ENCODE assay signal across 9 cellular contexts in the genomic region with DNA sequence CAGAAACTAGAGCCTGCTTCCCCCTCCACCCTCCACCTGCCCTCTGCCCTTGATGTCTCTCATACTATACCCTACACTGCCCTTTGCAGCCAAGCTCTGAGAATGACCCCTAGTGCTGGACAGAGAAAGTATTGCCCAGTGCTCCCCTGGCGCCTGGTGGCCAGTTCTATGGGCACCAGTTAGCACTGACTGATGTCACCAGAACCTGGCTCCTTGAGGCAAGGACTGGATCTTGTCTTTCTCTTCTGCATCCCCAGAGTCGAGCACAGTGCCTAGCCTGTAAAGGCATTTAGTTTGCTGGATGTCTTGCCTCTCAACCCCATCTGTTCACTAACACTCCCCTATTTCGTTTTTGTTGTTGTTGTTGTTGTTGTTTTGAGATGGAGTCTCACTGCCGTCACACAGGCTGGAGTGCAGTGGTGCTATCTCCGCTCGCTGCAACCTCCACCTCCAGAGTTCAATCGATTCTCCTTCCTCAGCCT. TPM values are rescaled to one million over a fixed set of nuclear protein-coding genes. Genes with fewer than 3 reads are reported as not detected.
DNase-seq lines count a peak whose midpoint lies in the region; ATAC-seq and TF ChIP-seq lines count a peak whose summit lies in the region.
"Had no signal": no experiment of that assay in that cellular context is flagged by ENCODE, and none has a peak within 500 bp of the region (broad histone marks: within the 10 kb centered on the region; RNA-seq: fewer than 3 reads in every experiment).

No MANE protein-coding gene starts in this region.

- no peak overlapping the region for H4K91ac ChIP-seq in mesenchymal stem cell (ENCODE audit: low read length)

- peak overlapping the region; percentile 80 for H3K9ac ChIP-seq in mesenchymal stem cell (ENCODE audit: low read length)

- WGBS in mesenchymal stem cell, result 90% methylated on average over 6 of the region's 7 CpGs

- H3K9me3 ChIP-seq in cardiac muscle cell (ENCODE audit: low read depth) (no peaks in the 10 kb centered on the region), mesenchymal stem cell (ENCODE audit: control insufficient read depth, low read length) (no peaks in the 10 kb centered on the region)

- ATAC-seq in Right ventricle myocardium inferior, result no peak
- ATAC-seq in GM18870 (IDR thresholded peaks at IDR 0.05; ENCODE audit: unreplicated experiment), result no peak
- no peak for ATAC-seq in GM19455 (IDR thresholded peaks at IDR 0.05; ENCODE audit: unreplicated experiment)
- ATAC-seq: left colon had no signal

- H3K79me1 ChIP-seq in mesenchymal stem cell (replicated peaks; ENCODE audit: low read length, poor library complexity, severe bottlenecking), result no peaks in the 10 kb centered on the region

- peak overlapping the region in 1 of 2 experiments; percentile 57 for H2BK12ac ChIP-seq in mesenchymal stem cell (ENCODE audit: low read length in 2 of 2)

- no peak overlapping the region for H2AFZ ChIP-seq in mesenchymal stem cell (ENCODE audit: low read depth, low read length)

- peak overlapping the region; percentile 16 for H2AK5ac ChIP-seq in mesenchymal stem cell (ENCODE audit: low read length, severe bottlenecking)

- H3K36me3 ChIP-seq in cardiac muscle cell (peaks cover 8% of the 10 kb centered on the region), mesenchymal stem cell (ENCODE audit: control insufficient read depth in 1 of 2, insufficient read depth in 2 of 2, low read depth in 1 of 2, low read length in 2 of 2) (peaks cover 30 to 32% of the 10 kb centered on the region in 2 experiments)

- peaks cover 22% of the 10 kb centered on the region for H3K4me1 ChIP-seq in cardiac muscle cell (ENCODE audit: low read depth)
- peaks cover 53% of the 10 kb centered on the region for H3K4me1 ChIP-seq in mesenchymal stem cell (ENCODE audit: control insufficient read depth, insufficient read depth, low read depth, low read length)

- H2BK5ac ChIP-seq in mesenchymal stem cell (ENCODE audit: low read depth, low read length, poor library complexity, severe bottlenecking), result no peak overlapping the region

- H3K27ac ChIP-seq in cardiac muscle cell (no peak overlapping the region), cingulate gyrus (ENCODE audit: low read depth, low read length) (peak overlapping the region; percentile 88), mesenchymal stem cell (ENCODE audit: low read length, poor library complexity, severe bottlenecking) (peak overlapping the region; percentile 45)

- H3K23ac ChIP-seq in mesenchymal stem cell (ENCODE audit: low read length in 2 of 2), result peak overlapping the region in 1 of 2 experiments; percentile 27

- no peak overlapping the region for H3K4me3 Mint-ChIP-seq in activated T-cell treated with anti-CD3 and anti-CD28 coated beads, Interleukin-2, amount 50 U/mL, for 24 hours

- H4K8ac ChIP-seq in mesenchymal stem cell (ENCODE audit: low read length), result no peak overlapping the region

- H3K36me3 Mint-ChIP-seq in activated T-cell treated with anti-CD3 and anti-CD28 coated beads, Interleukin-2, amount 50 U/mL, for 24 hours (ENCODE audit: low read depth), result no peaks in the 10 kb centered on the region

- intact Hi-C loops in Right ventricle myocardium inferior (cut with DNase I), result no loop called here

- no peaks in the 10 kb centered on the region for H3K27me3 ChIP-seq in cardiac muscle cell
- no peaks in the 10 kb centered on the region for H3K27me3 ChIP-seq in mesenchymal stem cell (ENCODE audit: control insufficient read depth in 1 of 2, insufficient read depth in 1 of 2, low read length in 2 of 2)

- H3K4me1 Mint-ChIP-seq in activated T-cell treated with anti-CD3 and anti-CD28 coated beads, Interleukin-2, amount 50 U/mL, for 24 hours (ENCODE audit: low read depth), result no peaks in the 10 kb centered on the region

- H3K18ac ChIP-seq in mesenchymal stem cell (ENCODE audit: low read depth in 1 of 2, low read length in 2 of 2), result peak overlapping the region; percentile 8 to 78

- no peaks in the 10 kb centered on the region for H3K9me3 Mint-ChIP-seq in activated T-cell treated with anti-CD3 and anti-CD28 coated beads, Interleukin-2, amount 50 U/mL, for 24 hours

- H3K4me2 ChIP-seq in mesenchymal stem cell (ENCODE audit: low read length, poor library complexity, severe bottlenecking), result no peak overlapping the region

- peak overlapping the region; percentile 11 for H2BK120ac ChIP-seq in mesenchymal stem cell (ENCODE audit: low read depth, low read length)

- peak overlapping the region in 1 of 2 experiments; percentile 28 for H3K14ac ChIP-seq in mesenchymal stem cell (ENCODE audit: low read length in 2 of 2)

- TF ChIP-seq CTCF in cardiac muscle cell (IDR thresholded peaks at IDR 0.05; ENCODE audit: low read depth, low read length), result peak; percentile 30

- no peak overlapping the region for H3K27ac Mint-ChIP-seq in activated T-cell treated with anti-CD3 and anti-CD28 coated beads, Interleukin-2, amount 50 U/mL, for 24 hours

- H3K4ac ChIP-seq in mesenchymal stem cell (ENCODE audit: low read depth in 1 of 2, low read length in 2 of 2), result peak overlapping the region in 1 of 2 experiments; percentile 49

- H3K4me3 ChIP-seq in cardiac muscle cell, result no peak overlapping the region
- peak overlapping the region in 1 of 2 experiments; percentile 1 for H3K4me3 ChIP-seq in mesenchymal stem cell (ENCODE audit: insufficient read depth in 1 of 2, low read depth in 1 of 2, low read length in 2 of 2)

- DNase-seq in cardiac muscle cell (ENCODE audit: low read depth in 1 of 2, low spot score in 1 of 2) (peak in 1 of 2 donors; percentile 47), Right ventricle myocardium inferior (ENCODE audit: missing footprints) (no peak), mesenchymal stem cell (peak; percentile 63)
- DNase-seq in activated CD4-positive, alpha-beta T cell treated with anti-CD3 and anti-CD28 coated beads for 4 hours, result no peak
- DNase-seq in activated T-cell treated with anti-CD3 and anti-CD28 coated beads, Interleukin-2, amount 50 U/mL, for 24 hours, result no peak
- DNase-seq: left colon had no signal

- peaks cover 14% of the 10 kb centered on the region for H3K27me3 Mint-ChIP-seq in activated T-cell treated with anti-CD3 and anti-CD28 coated beads, Interleukin-2, amount 50 U/mL, for 24 hours

- peak overlapping the region; percentile 44 for H2BK15ac ChIP-seq in mesenchymal stem cell (ENCODE audit: low read depth, poor library complexity, severe bottlenecking)

RNA-seq across cellular contexts. Expression of a gene that starts 5.9 kb away (rescaled TPM):
- 54.4 and 61.5 TPM in 2 replicates for total RNA-seq in cardiac muscle cell
- polyA plus RNA-seq in cardiac muscle cell, result 57.3 and 69.1 TPM in 2 replicates
- total RNA-seq in Right ventricle myocardium inferior, result 24.3 TPM
- polyA plus RNA-seq in mesenchymal stem cell (2013, experiment 1 of 2), result 42.7 TPM
- polyA plus RNA-seq in mesenchymal stem cell (2013, experiment 2 of 2), result 42.7 TPM

RNA-seq across cellular contexts. Expression of a gene that starts 41.6 kb away (rescaled TPM):
- total RNA-seq in cardiac muscle cell (4,949 and 6,023 TPM in 2 replicates), Right ventricle myocardium inferior (1.4 TPM)
- 6,427 and 7,117 TPM in 2 replicates for polyA plus RNA-seq in cardiac muscle cell
- not detected for polyA plus RNA-seq in mesenchymal stem cell (2013, experiment 1 of 2)
- not detected for polyA plus RNA-seq in mesenchymal stem cell (2013, experiment 2 of 2)
- total RNA-seq: left colon had no signal

RNA-seq across cellular contexts. Expression of a gene that starts 43.8 kb away (rescaled TPM):
- total RNA-seq in cardiac muscle cell, result 135 and 174 TPM in 2 replicates
- polyA plus RNA-seq in cardiac muscle cell, result 76.4 and 78.9 TPM in 2 replicates
- 64.6 TPM for total RNA-seq in Right ventricle myocardium inferior
- polyA plus RNA-seq in mesenchymal stem cell (2013, experiment 1 of 2), result 86.6 TPM
- 85.7 TPM for polyA plus RNA-seq in mesenchymal stem cell (2013, experiment 2 of 2)

Comparison
In these comparisons a context has a peak if more than half of its experiments do, and no peak if none do; other contexts are left out.
1. RNA of a gene that starts 41.6 kb away (total RNA-seq): 4,949 to 6,023 TPM in cardiac muscle cell; 1.4 TPM in Right ventricle myocardium inferior (single experiment); every median in the first group is over 1,000 times any median in the second.